In genomic region chr13:36919833-36920611, GRCh38 we compare ENCODE assay signal across 9 cellular contexts. TPM values are rescaled to one million over a fixed set of nuclear protein-coding genes. Genes with fewer than 3 reads are reported as not detected.
DNase-seq lines count a peak whose midpoint lies in the region; ATAC-seq and TF ChIP-seq lines count a peak whose summit lies in the region.
"Had no signal": no experiment of that assay in that cellular context is flagged by ENCODE, and none has a peak within 500 bp of the region (broad histone marks: within the 10 kb centered on the region; RNA-seq: fewer than 3 reads in every experiment).

TSS of gene SMAD9 (minus strand) at chr13:36920238. CDS start at chr13:36879689, 40,549 bp downstream.

- CTCF ChIA-PET in activated CD8-positive, alpha-beta T cell treated with anti-CD3 and anti-CD28 coated beads for 36 hours (lab: Charles Lee), result no interaction called here

- H2AFZ ChIP-seq in H9 (ENCODE audit: low read length), result no peak within 1 kb of the TSS

- peaks cover 0 to 1% of the 10 kb centered on the region in 2 donors for H3K36me3 ChIP-seq in aorta (ENCODE audit: control insufficient read depth in 1 of 2, insufficient read depth in 2 of 2, low read length in 1 of 2)
- H3K36me3 ChIP-seq: neutrophil had no signal

- H3K14ac ChIP-seq in H9 (ENCODE audit: insufficient read depth, low read length), result no peak within 1 kb of the TSS

- no peak within 1 kb of the TSS for H4K8ac ChIP-seq in H9 (replicated peaks; ENCODE audit: insufficient read length, low read depth, low read length)

- H3K4me1 ChIP-seq in H9 (ENCODE audit: insufficient read depth, low read length) (no peaks in the 10 kb centered on the region), aorta (ENCODE audit: control insufficient read depth in 1 of 2, insufficient read depth in 2 of 2, low read length in 2 of 2) (peaks cover 2 to 3% of the 10 kb centered on the region in 2 donors)

- H3K27ac Mint-ChIP-seq in H9, result peak within 1 kb of the TSS in 2 of 3 experiments; percentile 3 to 54; a peak in 1 of 7 replicates
- no peak within 1 kb of the TSS for H3K27ac Mint-ChIP-seq in activated CD8-positive, alpha-beta T cell treated with anti-CD3 and anti-CD28 coated beads for 36 hours
- no peak within 1 kb of the TSS for H3K27ac Mint-ChIP-seq in naive thymus-derived CD8-positive, alpha-beta T cell

- H3K18ac ChIP-seq in H9 (ENCODE audit: insufficient read length, low read depth, low read length), result no peak within 1 kb of the TSS

- H3K27ac ChIP-seq in H9 (ENCODE audit: insufficient read length, low read depth, low read length) (no peak within 1 kb of the TSS), aorta (ENCODE audit: low read depth in 1 of 2, low read length in 2 of 2) (peak within 1 kb of the TSS; percentile 84 to 95)
- H3K27ac ChIP-seq: neutrophil had no signal

- H3K9me3 ChIP-seq in H9 (ENCODE audit: control insufficient read depth, low read depth, low read length), result no peaks in the 10 kb centered on the region
- H3K9me3 ChIP-seq in aorta (ENCODE audit: control insufficient read depth, low read length), result no peaks in the 10 kb centered on the region
- H3K9me3 ChIP-seq: neutrophil had no signal

- no peak within 1 kb of the TSS for H4K91ac ChIP-seq in H9 (ENCODE audit: insufficient read length, low read depth, low read length)

- H3K9me3 Mint-ChIP-seq in H9, result no peaks in the 10 kb centered on the region; a peak in 1 of 5 replicates
- H3K9me3 Mint-ChIP-seq in activated CD8-positive, alpha-beta T cell treated with anti-CD3 and anti-CD28 coated beads for 36 hours, result no peaks in the 10 kb centered on the region
- H3K9me3 Mint-ChIP-seq in naive thymus-derived CD8-positive, alpha-beta T cell, result no peaks in the 10 kb centered on the region

- DNase-seq in NCI-H2029 (lab: John Stamatoyannopoulos, UW) (peak; percentile 52), NCI-H2029 treated with DMSO at 0.1 percent for 48 hours (lab: John Stamatoyannopoulos, UW) (no peak), H9 (peak; percentile 53), NCI-H146 treated with DMSO at 0.1 percent for 48 hours (lab: John Stamatoyannopoulos, UW; ENCODE audit: unreplicated experiment) (peak; percentile 42), fibroblast of the conjunctiva (ENCODE audit: low read depth) (peak; percentile 36), aorta (peak; percentile 87 to 95)
- peak; percentile 51 for DNase-seq in activated CD8-positive, alpha-beta T cell treated with anti-CD3 and anti-CD28 coated beads for 36 hours
- no peak for DNase-seq in naive thymus-derived CD8-positive, alpha-beta T cell

- POLR2A ChIA-PET in activated CD8-positive, alpha-beta T cell treated with anti-CD3 and anti-CD28 coated beads for 36 hours (lab: Charles Lee), result no interaction called here
- POLR2A ChIA-PET in naive thymus-derived CD8-positive, alpha-beta T cell (lab: Charles Lee), result no interaction called here

- H3K56ac ChIP-seq in H9 (ENCODE audit: insufficient read length, low read depth, low read length), result no peak within 1 kb of the TSS

- no peaks in the 10 kb centered on the region for H3K79me2 ChIP-seq in H9 (ENCODE audit: insufficient read depth, low read length)

- H3K4me1 Mint-ChIP-seq in H9, result peaks cover 8 to 9% of the 10 kb centered on the region in 2 experiments
- H3K4me1 Mint-ChIP-seq in activated CD8-positive, alpha-beta T cell treated with anti-CD3 and anti-CD28 coated beads for 36 hours (ENCODE audit: low read depth), result peaks cover 5% of the 10 kb centered on the region
- peaks cover 0 to 11% (median 4%) of the 10 kb centered on the region in 4 donors for H3K4me1 Mint-ChIP-seq in naive thymus-derived CD8-positive, alpha-beta T cell

- no peak within 1 kb of the TSS for H2BK20ac ChIP-seq in H9 (ENCODE audit: low read depth, low read length, poor library complexity, severe bottlenecking)

- H2AK5ac ChIP-seq in H9 (ENCODE audit: insufficient read length, low read length), result no peak within 1 kb of the TSS

- H2BK120ac ChIP-seq in H9 (ENCODE audit: low read depth, low read length, poor library complexity, severe bottlenecking), result no peak within 1 kb of the TSS

- H3K9ac ChIP-seq in H9 (ENCODE audit: extremely low read depth, insufficient read length, low read length), result peak within 1 kb of the TSS; percentile 18

- H3K4ac ChIP-seq in H9 (ENCODE audit: low read depth, low read length), result no peak within 1 kb of the TSS

- no peak for TF ChIP-seq CTCF in H9 (conservative IDR thresholded peaks at IDR 0.05)
- TF ChIP-seq CTCF in activated CD8-positive, alpha-beta T cell treated with anti-CD3 and anti-CD28 coated beads for 36 hours (IDR thresholded peaks at IDR 0.05), result no peak

- peaks cover 59% of the 10 kb centered on the region for H3K27me3 Mint-ChIP-seq in H9 (ENCODE audit: low read depth)
- peaks cover 54% of the 10 kb centered on the region for H3K27me3 Mint-ChIP-seq in activated CD8-positive, alpha-beta T cell treated with anti-CD3 and anti-CD28 coated beads for 36 hours
- H3K27me3 Mint-ChIP-seq in naive thymus-derived CD8-positive, alpha-beta T cell, result peaks cover 40 to 64% (median 49%) of the 10 kb centered on the region in 5 donors

- intact Hi-C loops in activated CD8-positive, alpha-beta T cell treated with anti-CD3 and anti-CD28 coated beads for 36 hours (cut with micrococcal nuclease), result no loop called here
- intact Hi-C loops in aorta (cut with DNase I), result loop anchor here in 1 of 2 donors (5.0 kb wide), 4 partner anchors 37 to 63 kb away; no protein-coding TSS in a partner anchor

- no peak within 1 kb of the TSS for H3T11ph ChIP-seq in H9 (ENCODE audit: low read length)

- peak within 1 kb of the TSS; percentile 98 to 99 for H3K4me3 ChIP-seq in aorta (ENCODE audit: low read length in 2 of 2)

- H2BK15ac ChIP-seq in H9 (ENCODE audit: low read depth, low read length), result no peak within 1 kb of the TSS

- no peak within 1 kb of the TSS for H2BK12ac ChIP-seq in H9 (ENCODE audit: insufficient read length, low read depth, low read length)

- H3K4me3 Mint-ChIP-seq in H9, result peak within 1 kb of the TSS; percentile 80 to 91
- peak within 1 kb of the TSS; percentile 57 for H3K4me3 Mint-ChIP-seq in activated CD8-positive, alpha-beta T cell treated with anti-CD3 and anti-CD28 coated beads for 36 hours
- H3K4me3 Mint-ChIP-seq in naive thymus-derived CD8-positive, alpha-beta T cell, result peak within 1 kb of the TSS; percentile 19 to 87 (median 75)

- peak within 1 kb of the TSS; percentile 96 for H3K4me2 ChIP-seq in H9 (ENCODE audit: insufficient read depth, insufficient read length, low read length)

- WGBS in H9 (ENCODE audit: extremely low coverage, insufficient read length, low lambda C conversion rate), result no CpG with 5 or more reads among the region's 102 CpGs
- WGBS in aorta, 2 donors, result 1% methylated on average over 48 to 102 of the region's 102 CpGs

- no peaks in the 10 kb centered on the region; the same call in 1 of the 2 replicates for H3K27me3 ChIP-seq in H9 (ENCODE audit: insufficient read depth, low read length)
- H3K27me3 ChIP-seq in aorta (ENCODE audit: control insufficient read depth in 1 of 2, insufficient read depth in 2 of 2, low read length in 1 of 2), result no peaks in the 10 kb centered on the region

- H3K79me1 ChIP-seq in H9 (ENCODE audit: insufficient read depth, low read depth, low read length, poor library complexity, severe bottlenecking), result no peaks in the 10 kb centered on the region

- no peak within 1 kb of the TSS for H4K5ac ChIP-seq in H9 (ENCODE audit: insufficient read length, low read depth, low read length)

- ATAC-seq in activated CD8-positive, alpha-beta T cell treated with anti-CD3 and anti-CD28 coated beads for 36 hours, result peak; percentile 77
- ATAC-seq in naive thymus-derived CD8-positive, alpha-beta T cell, result peak; percentile 36 to 42
- peak; percentile 79 for ATAC-seq in aorta (ENCODE audit: low FRiP score)

- H3K23ac ChIP-seq in H9 (ENCODE audit: insufficient read length, low read depth, low read length), result no peak within 1 kb of the TSS

- H3K36me3 Mint-ChIP-seq in H9 (ENCODE audit: insufficient read depth in 1 of 3, low read depth in 3 of 3), result no peaks in the 10 kb centered on the region
- H3K36me3 Mint-ChIP-seq in activated CD8-positive, alpha-beta T cell treated with anti-CD3 and anti-CD28 coated beads for 36 hours (ENCODE audit: low read depth), result no peaks in the 10 kb centered on the region
- peaks cover 0 to 2% (median 0%) of the 10 kb centered on the region in 3 donors for H3K36me3 Mint-ChIP-seq in naive thymus-derived CD8-positive, alpha-beta T cell

- H3K23me2 ChIP-seq in H9 (ENCODE audit: insufficient read length, low read depth, low read length, poor library complexity, severe bottlenecking), result peaks cover 7% of the 10 kb centered on the region

- no peaks in the 10 kb centered on the region for H4K20me1 ChIP-seq in H9 (ENCODE audit: control insufficient read depth, insufficient read depth, insufficient read length)

- no peak within 1 kb of the TSS for H2BK5ac ChIP-seq in H9 (ENCODE audit: insufficient read length, low read length)

RNA-seq across cellular contexts. Expression of gene SMAD9, which starts in this region (rescaled TPM):
- 1.1 TPM in 2 replicates for total RNA-seq in H9 (2021)
- total RNA-seq in activated CD8-positive, alpha-beta T cell treated with anti-CD3 and anti-CD28 coated beads for 36 hours, result under 1 TPM; 0.11 TPM
- not detected for total RNA-seq in naive thymus-derived CD8-positive, alpha-beta T cell
- polyA plus RNA-seq in naive thymus-derived CD8-positive, alpha-beta T cell, result under 1 TPM; 0.03 to 0.07 (median 0.03) TPM
- total RNA-seq in aorta, result 10 to 100 TPM; 48.9 to 50.8 TPM
- 10 to 100 TPM in 1 of 2 donors, 1 to 10 TPM in 1; 8.3 to 12.8 TPM for polyA plus RNA-seq in aorta

Comparison
In these comparisons a context has a peak if more than half of its experiments do, and no peak if none do; other contexts are left out.
1. RNA of gene SMAD9 (total RNA-seq): 48.9 to 50.8 TPM in aorta; 1.1 TPM in H9, 0.11 TPM in activated CD8-positive, alpha-beta T cell treated with anti-CD3 and anti-CD28 coated beads for 36 hours and not detected in naive thymus-derived CD8-positive, alpha-beta T cell; every median in the first group is over 10 times any median in the second.
2. RNA of gene SMAD9 (polyA plus RNA-seq): 8.3 to 12.8 TPM in aorta; 0.03 to 0.07 TPM in naive thymus-derived CD8-positive, alpha-beta T cell; every median in the first group is over 4 times any median in the second.
3. DNase-seq: peak in NCI-H2029 (single experiment), H9 (single experiment), NCI-H146 treated with DMSO at 0.1 percent for 48 hours (single experiment), fibroblast of the conjunctiva (single experiment) and aorta (2 of 2); none in NCI-H2029 treated with DMSO at 0.1 percent for 48 hours (single experiment) and naive thymus-derived CD8-positive, alpha-beta T cell (0 of 10).
4. Peak in DNase-seq and ATAC-seq in activated CD8-positive, alpha-beta T cell treated with anti-CD3 and anti-CD28 coated beads for 36 hours; RNA of the gene not detected or under 1 TPM.
5. Peak in ATAC-seq in naive thymus-derived CD8-positive, alpha-beta T cell; RNA of the gene not detected or under 1 TPM.
6. H3K27ac Mint-ChIP-seq: peak in H9 (2 of 3); none in activated CD8-positive, alpha-beta T cell treated with anti-CD3 and anti-CD28 coated beads for 36 hours (single experiment) and naive thymus-derived CD8-positive, alpha-beta T cell (0 of 10).
7. Peak in every context shown above with its lines, with median percentiles within 50 percentile points of each other: H3K4me3 Mint-ChIP-seq and ATAC-seq.